In the genomic region with DNA sequence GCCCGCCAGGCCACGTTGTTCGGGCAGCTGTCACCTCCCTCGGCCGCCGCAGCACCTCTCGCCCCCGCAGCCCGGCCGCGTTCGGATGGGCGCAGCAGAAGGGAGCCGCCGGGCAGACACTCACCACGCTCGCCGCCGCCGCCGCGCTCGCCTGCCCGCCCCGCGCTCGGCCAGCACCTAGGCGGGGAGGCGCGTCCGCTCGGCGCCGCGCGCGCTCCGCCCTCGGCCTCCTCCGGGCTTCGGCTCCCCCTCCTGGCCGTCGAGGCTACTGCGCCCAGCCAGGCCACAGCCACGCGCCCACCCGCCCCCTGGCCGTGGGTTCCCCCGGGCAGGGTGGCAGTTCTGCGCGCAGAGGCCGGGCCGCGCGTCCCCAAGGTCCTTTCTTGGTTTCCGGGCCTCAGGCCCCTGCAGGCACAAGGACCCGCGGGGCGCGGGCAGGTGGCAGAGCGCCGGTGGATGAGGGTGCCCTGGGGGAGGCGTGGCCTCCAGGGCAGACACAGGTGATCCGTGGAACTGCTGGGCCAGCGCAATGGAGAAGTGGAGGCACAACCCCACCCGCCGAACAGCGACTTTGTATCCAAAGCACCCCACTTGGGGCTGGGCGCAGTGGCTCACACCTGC, we compare ENCODE assay signal across 8 cellular contexts. TPM values are rescaled to one million over a fixed set of nuclear protein-coding genes. Genes with fewer than 3 reads are reported as not detected.
DNase-seq lines count a peak whose midpoint lies in the region; ATAC-seq lines count a peak whose summit lies in the region.

A gene (minus strand): TSS at position 189 of the 621 bp plus-strand sequence. CDS start 3,275 bp downstream, outside the sequence.

- 10% methylated on average over 57 of the region's 69 CpGs for WGBS in mesenchymal stem cell

- H2AK5ac ChIP-seq in mesenchymal stem cell (ENCODE audit: low read length, severe bottlenecking): no peak within 1 kb of the TSS

- peak within 1 kb of the TSS; percentile 89 for H4K91ac ChIP-seq in mesenchymal stem cell (ENCODE audit: low read length)

- H3K27me3 ChIP-seq in mesenchymal stem cell (ENCODE audit: control insufficient read depth in 1 of 2, insufficient read depth in 1 of 2, low read length in 2 of 2): no peaks in the 10 kb centered on the region

- peak within 1 kb of the TSS; percentile 90 for H3K4me2 ChIP-seq in mesenchymal stem cell (ENCODE audit: low read length, poor library complexity, severe bottlenecking)

- H3K9me3 ChIP-seq in mesenchymal stem cell (ENCODE audit: control insufficient read depth, low read length): no peaks in the 10 kb centered on the region

- peak within 1 kb of the TSS; percentile 60 for H2AFZ ChIP-seq in mesenchymal stem cell (ENCODE audit: low read depth, low read length)

- peak within 1 kb of the TSS; percentile 85 to 89 for H3K4me3 ChIP-seq in mesenchymal stem cell (ENCODE audit: insufficient read depth in 1 of 2, low read depth in 1 of 2, low read length in 2 of 2)

- H2BK120ac ChIP-seq in mesenchymal stem cell (ENCODE audit: low read depth, low read length): no peak within 1 kb of the TSS

- peak within 1 kb of the TSS; percentile 21 to 77 for H3K4ac ChIP-seq in mesenchymal stem cell (ENCODE audit: low read depth in 1 of 2, low read length in 2 of 2)

- H3K27ac Mint-ChIP-seq in effector memory CD8-positive, alpha-beta T cell: peak within 1 kb of the TSS; percentile 88 to 96

- peaks cover 19% of the 10 kb centered on the region for H3K79me1 ChIP-seq in mesenchymal stem cell (replicated peaks; ENCODE audit: low read length, poor library complexity, severe bottlenecking)

- H3K36me3 ChIP-seq in mesenchymal stem cell (ENCODE audit: control insufficient read depth in 1 of 2, insufficient read depth in 2 of 2, low read depth in 1 of 2, low read length in 2 of 2): peaks cover 56 to 62% of the 10 kb centered on the region in 2 experiments

- H2BK15ac ChIP-seq in mesenchymal stem cell (ENCODE audit: low read depth, poor library complexity, severe bottlenecking): no peak within 1 kb of the TSS

- peak within 1 kb of the TSS; percentile 91 for H3K4me3 Mint-ChIP-seq in effector memory CD8-positive, alpha-beta T cell

- H4K8ac ChIP-seq in mesenchymal stem cell (ENCODE audit: low read length): peak within 1 kb of the TSS; percentile 52

- peaks cover 34% of the 10 kb centered on the region for H3K4me1 ChIP-seq in mesenchymal stem cell (ENCODE audit: control insufficient read depth, insufficient read depth, low read depth, low read length)

- peaks cover 9 to 11% of the 10 kb centered on the region in 2 donors for H3K4me1 Mint-ChIP-seq in effector memory CD8-positive, alpha-beta T cell (ENCODE audit: low read depth in 2 of 2)

- no peaks in the 10 kb centered on the region for H3K9me3 Mint-ChIP-seq in effector memory CD8-positive, alpha-beta T cell

- peak within 1 kb of the TSS; percentile 79 for H3K27ac ChIP-seq in mesenchymal stem cell (ENCODE audit: low read length, poor library complexity, severe bottlenecking)

- H3K14ac ChIP-seq in mesenchymal stem cell (ENCODE audit: low read length in 2 of 2): peak within 1 kb of the TSS in 1 of 2 experiments; percentile 82

- ATAC-seq in GM19043 (IDR thresholded peaks at IDR 0.05; ENCODE audit: low read depth, unreplicated experiment) (peak; percentile 65), HG03354 (IDR thresholded peaks at IDR 0.05; ENCODE audit: poor library complexity, severe bottlenecking, unreplicated experiment) (peak; percentile 69)
- ATAC-seq in effector memory CD8-positive, alpha-beta T cell (replicated peaks): peak; percentile 61

- peak within 1 kb of the TSS; percentile 67 to 94 for H3K18ac ChIP-seq in mesenchymal stem cell (ENCODE audit: low read depth in 1 of 2, low read length in 2 of 2)

- peak; percentile 85 for DNase-seq in Ammon's horn (ENCODE audit: low spot score)
- DNase-seq in NCI-H82 treated with DMSO at 0.1 percent for 48 hours (lab: John Stamatoyannopoulos, UW; ENCODE audit: unreplicated experiment): peak; percentile 15
- DNase-seq in activated CD8-positive, alpha-beta memory T cell treated with anti-CD3 and anti-CD28 coated beads for 1 hour (ENCODE audit: extremely low read depth in 1 of 2, low read depth in 1 of 2): peak; percentile 51 to 79
- DNase-seq in effector memory CD8-positive, alpha-beta T cell: peak; percentile 85 to 90 (median 89)
- peak; percentile 78 for DNase-seq in mesenchymal stem cell
- peak; percentile 64 for DNase-seq in stimulated activated CD8-positive, alpha-beta memory T cell treated with anti-CD3 and anti-CD28 coated beads, Interleukin-15, amount 100 ng/mL, for 1 hour (ENCODE audit: low read depth)

- H3K27me3 Mint-ChIP-seq in effector memory CD8-positive, alpha-beta T cell: no peaks in the 10 kb centered on the region

- peak within 1 kb of the TSS; percentile 90 for H3K9ac ChIP-seq in mesenchymal stem cell (ENCODE audit: low read length)

- peaks cover 31% of the 10 kb centered on the region for H3K36me3 Mint-ChIP-seq in effector memory CD8-positive, alpha-beta T cell (ENCODE audit: insufficient read depth)

- H2BK12ac ChIP-seq in mesenchymal stem cell (ENCODE audit: low read length in 2 of 2): peak within 1 kb of the TSS in 1 of 2 experiments; percentile 85

- peak within 1 kb of the TSS in 1 of 2 experiments; percentile 34 for H3K23ac ChIP-seq in mesenchymal stem cell (ENCODE audit: low read length in 2 of 2)

- H2BK5ac ChIP-seq in mesenchymal stem cell (ENCODE audit: low read depth, low read length, poor library complexity, severe bottlenecking): peak within 1 kb of the TSS; percentile 33

RNA-seq across cellular contexts. Expression of the gene that starts here (rescaled TPM):
- polyA plus RNA-seq in mesenchymal stem cell (2013, experiment 1 of 2): 11.7 TPM
- polyA plus RNA-seq in mesenchymal stem cell (2013, experiment 2 of 2): 10.9 TPM

Comparison
In these comparisons a context has a peak if more than half of its experiments do, and no peak if none do; other contexts are left out.
1. Peak in every context shown above with its lines: DNase-seq, ATAC-seq, H3K4me3 ChIP-seq and H3K27ac ChIP-seq.
2. DNase-seq: peak in every context shown above with its lines; median percentile 89 in effector memory CD8-positive, alpha-beta T cell; 85 in Ammon's horn; 78 in mesenchymal stem cell; 65 in activated CD8-positive, alpha-beta memory T cell treated with anti-CD3 and anti-CD28 coated beads for 1 hour; 64 in stimulated activated CD8-positive, alpha-beta memory T cell treated with anti-CD3 and anti-CD28 coated beads, Interleukin-15, amount 100 ng/mL, for 1 hour; 15 in NCI-H82 treated with DMSO at 0.1 percent for 48 hours.